In the genomic region with DNA sequence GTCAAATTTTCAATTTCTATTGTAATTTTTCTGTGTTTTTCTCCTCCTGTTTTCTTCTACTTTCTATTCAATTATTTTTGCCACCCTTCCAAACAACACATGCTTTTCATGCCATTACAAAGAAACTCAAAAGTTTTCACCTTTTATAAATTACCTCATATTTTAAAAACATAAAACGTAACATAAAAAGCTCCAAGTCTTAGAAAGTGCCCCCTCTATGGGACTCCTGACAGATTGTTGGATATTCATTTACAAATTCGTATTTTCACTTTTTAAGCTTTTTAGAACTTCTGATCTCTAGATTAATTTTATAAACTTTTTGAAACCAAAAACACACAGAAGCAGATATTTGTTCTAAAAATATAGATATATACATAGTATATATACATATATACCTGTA, we compare ENCODE assay signal across 11 cellular contexts. TPM values are rescaled to one million over a fixed set of nuclear protein-coding genes. Genes with fewer than 3 reads are reported as not detected.
DNase-seq lines count a peak whose midpoint lies in the region; ATAC-seq and TF ChIP-seq lines count a peak whose summit lies in the region.
"Had no signal": no experiment of that assay in that cellular context is flagged by ENCODE, and none has a peak within 500 bp of the region (broad histone marks: within the 10 kb centered on the region; RNA-seq: fewer than 3 reads in every experiment).

No MANE protein-coding gene starts in this region.

- H3K4me1 ChIP-seq in HAP-1 (peaks cover 4% of the 10 kb centered on the region), iPS-18a (ENCODE audit: control insufficient read depth, low read depth, low read length) (peaks cover 23% of the 10 kb centered on the region), spleen (no peaks in the 10 kb centered on the region)
- H3K4me1 ChIP-seq in naive thymus-derived CD4-positive, alpha-beta T cell (ENCODE audit: control insufficient read depth in 2 of 2, insufficient read depth in 2 of 2, low read length in 2 of 2): peaks cover 0 to 9% of the 10 kb centered on the region in 2 donors

- no peak for TF ChIP-seq POLR2A in spleen (IDR thresholded peaks at IDR 0.05)

- no peak for ATAC-seq in naive thymus-derived CD4-positive, alpha-beta T cell
- ATAC-seq in HG03175 (IDR thresholded peaks at IDR 0.05; ENCODE audit: unreplicated experiment) (no peak), HG03025 (IDR thresholded peaks at IDR 0.05; ENCODE audit: low FRiP score, unreplicated experiment) (no peak)

- no peak for TF ChIP-seq CTCF in spleen (IDR thresholded peaks at IDR 0.05 in 8 of 11, conservative IDR thresholded peaks at IDR 0.05 in 3 of 11)

- in situ Hi-C loops in HAP-1 (cut with MboI; ENCODE audit: low sequenced_read_pairs): no loop called here

- H3K27me3 Mint-ChIP-seq in naive thymus-derived CD4-positive, alpha-beta T cell: peaks cover 10 to 24% (median 14%) of the 10 kb centered on the region in 5 donors

- H3K36me3 ChIP-seq in HAP-1 (replicated peaks): no peaks in the 10 kb centered on the region
- H3K36me3 ChIP-seq in iPS-18a (ENCODE audit: control insufficient read depth, low read depth, low read length): no peaks in the 10 kb centered on the region
- no peaks in the 10 kb centered on the region for H3K36me3 ChIP-seq in spleen
- no peaks in the 10 kb centered on the region for H3K36me3 ChIP-seq in naive thymus-derived CD4-positive, alpha-beta T cell (ENCODE audit: control insufficient read depth in 2 of 3, insufficient read depth in 3 of 3, low read length in 3 of 3)

- DNase-seq in HAP-1 (ENCODE audit: low spot score in 2 of 2) (no peak), amniotic stem cell (lab: John Stamatoyannopoulos, UW) (peak; percentile 9), spleen (no peak), epidermal melanocyte (ENCODE audit: insufficient read length, low spot score) (no peak)
- no peak for DNase-seq in naive thymus-derived CD4-positive, alpha-beta T cell
- DNase-seq: activated CD8-positive, alpha-beta memory T cell treated with anti-CD3 and anti-CD28 coated beads, Interleukin-2, amount 50 U/mL, for 48 hours; naive B cell; NCI-H146 had no signal

- POLR2A ChIA-PET in naive thymus-derived CD4-positive, alpha-beta T cell (lab: Charles Lee): no interaction called here

- H3K4me3 ChIP-seq in HAP-1: peak overlapping the region; percentile 25
- H3K4me3 ChIP-seq in iPS-18a (ENCODE audit: low read length): peak overlapping the region; percentile 72
- peak overlapping the region in 5 of 8 donors; percentile 26 to 59 (median 35) for H3K4me3 ChIP-seq in spleen
- no peak overlapping the region for H3K4me3 ChIP-seq in naive thymus-derived CD4-positive, alpha-beta T cell (ENCODE audit: low read length)

- no peak overlapping the region for H3K9ac ChIP-seq in iPS-18a (ENCODE audit: low read length)

- intact Hi-C loops in spleen (cut with DNase I; ENCODE audit: low total_unique reads): no loop called here
- intact Hi-C loops in naive thymus-derived CD4-positive, alpha-beta T cell (cut with micrococcal nuclease): no loop called here

- H3K9me3 ChIP-seq in HAP-1 (no peaks in the 10 kb centered on the region), iPS-18a (ENCODE audit: control insufficient read depth, low read depth, low read length) (no peaks in the 10 kb centered on the region), spleen (peaks cover 0 to 7% (median 0%) of the 10 kb centered on the region in 8 donors)
- H3K9me3 ChIP-seq in naive thymus-derived CD4-positive, alpha-beta T cell (ENCODE audit: control insufficient read depth in 2 of 3, low read length in 3 of 3): no peaks in the 10 kb centered on the region

- no peaks in the 10 kb centered on the region for H3K27me3 ChIP-seq in HAP-1 (ENCODE audit: low read depth)
- H3K27me3 ChIP-seq in iPS-18a (ENCODE audit: control insufficient read depth, insufficient read depth, low read length): no peaks in the 10 kb centered on the region
- H3K27me3 ChIP-seq in spleen (replicated peaks in 1 of 7): peaks cover 0 to 6% (median 0%) of the 10 kb centered on the region in 7 donors
- H3K27me3 ChIP-seq in naive thymus-derived CD4-positive, alpha-beta T cell (ENCODE audit: control insufficient read depth in 2 of 2, insufficient read depth in 2 of 2, low read length in 2 of 2): no peaks in the 10 kb centered on the region

- H3K36me3 Mint-ChIP-seq in naive thymus-derived CD4-positive, alpha-beta T cell: peaks cover 0 to 3% (median 0%) of the 10 kb centered on the region in 5 donors
- H3K36me3 Mint-ChIP-seq: naive B cell had no signal

- H3K4me3 Mint-ChIP-seq in naive thymus-derived CD4-positive, alpha-beta T cell: no peak overlapping the region
- H3K4me3 Mint-ChIP-seq: naive B cell had no signal

- H3K4me1 Mint-ChIP-seq in naive thymus-derived CD4-positive, alpha-beta T cell: peaks cover 7 to 18% (median 17%) of the 10 kb centered on the region in 7 donors
- H3K4me1 Mint-ChIP-seq: naive B cell had no signal

- H3K27ac ChIP-seq in iPS-18a (ENCODE audit: low read length) (no peak overlapping the region), spleen (peak overlapping the region in 5 of 8 donors; percentile 51 to 78 (median 68))
- no peak overlapping the region for H3K27ac ChIP-seq in naive thymus-derived CD4-positive, alpha-beta T cell (ENCODE audit: low read depth, low read length)

- CTCF ChIA-PET in naive thymus-derived CD4-positive, alpha-beta T cell (lab: Charles Lee): no interaction called here

- H3K9me3 Mint-ChIP-seq in naive thymus-derived CD4-positive, alpha-beta T cell: no peaks in the 10 kb centered on the region

- 24 to 47% (median 35%) methylated on average over 2 of the region's 2 CpGs for WGBS in spleen, 5 donors

- H3K27ac Mint-ChIP-seq in naive thymus-derived CD4-positive, alpha-beta T cell: no peak overlapping the region
- H3K27ac Mint-ChIP-seq: naive B cell had no signal

RNA-seq across cellular contexts. Expression of a gene that starts 1.6 kb away (rescaled TPM):
- total RNA-seq in spleen: 10 to 100 TPM; 12.6 to 35.7 (median 19.8) TPM
- polyA plus RNA-seq in spleen: 1 to 10 TPM; 3.4 to 5.5 (median 4.4) TPM
- 1 to 10 TPM in 2 of 5 experiments, under 1 TPM in 3; 0.31 to 2.3 (median 0.98) TPM for total RNA-seq in naive thymus-derived CD4-positive, alpha-beta T cell
- under 1 TPM; 0.09 to 0.29 TPM for polyA plus RNA-seq in naive thymus-derived CD4-positive, alpha-beta T cell

Comparison
In these comparisons a context has a peak if more than half of its experiments do, and no peak if none do; other contexts are left out.
1. H3K27ac ChIP-seq: peak in spleen (5 of 8); none in iPS-18a (single experiment) and naive thymus-derived CD4-positive, alpha-beta T cell (single experiment).
2. RNA of a gene that starts 1.6 kb away (total RNA-seq): 12.6 to 35.7 TPM in spleen; 0.31 to 2.3 TPM in naive thymus-derived CD4-positive, alpha-beta T cell; every median in the first group is over 4 times any median in the second.